ENCODE assay signal across 19 cellular contexts in the genomic region with DNA sequence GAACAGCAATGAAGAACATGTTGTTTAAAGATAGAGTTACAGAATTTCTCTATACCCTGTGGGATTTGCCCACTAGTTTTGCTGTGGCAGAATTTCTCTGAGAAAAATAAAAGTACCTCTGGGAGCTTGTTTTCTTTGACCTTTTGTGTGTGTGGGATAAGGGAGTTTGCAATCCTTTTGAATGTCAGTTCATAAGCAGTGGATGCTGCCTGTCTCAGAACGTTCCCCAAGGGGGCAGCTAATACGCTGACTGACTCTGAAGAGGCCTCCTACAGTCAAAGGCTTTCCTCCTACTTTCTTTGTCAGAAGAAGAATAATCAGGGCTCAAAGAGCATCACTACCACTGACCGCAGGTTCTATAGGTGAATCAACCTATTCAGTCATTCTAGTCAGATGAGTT.
DNase-seq lines count a peak whose midpoint lies in the region; ATAC-seq and TF ChIP-seq lines count a peak whose summit lies in the region.
"Had no signal": no experiment of that assay in that cellular context is flagged by ENCODE, and none has a peak within 500 bp of the region (broad histone marks: within the 10 kb centered on the region; RNA-seq: fewer than 3 reads in every experiment).

No MANE protein-coding gene starts in this region.

- H3K4me1 ChIP-seq in right cardiac atrium (ENCODE audit: control insufficient read depth, insufficient read depth, low read length) (no peaks in the 10 kb centered on the region), esophagus squamous epithelium (no peaks in the 10 kb centered on the region)
- H3K4me1 ChIP-seq: SJCRH30 had no signal

- intact Hi-C loops in left ventricle myocardium superior (cut with micrococcal nuclease), result no loop called here
- intact Hi-C loops in right cardiac atrium (cut with DNase I), result no loop called here
- intact Hi-C loops in esophagus squamous epithelium (cut with DNase I), result no loop called here

- peaks cover 42% of the 10 kb centered on the region for H3K9me3 Mint-ChIP-seq in progenitor cell of endocrine pancreas (ENCODE audit: low read depth)

- no peak for DNase-seq in left ventricle myocardium superior
- no peak for DNase-seq in right cardiac atrium
- DNase-seq in fibroblast of peridontal ligament (ENCODE audit: extremely low read depth), result peak; percentile 8
- no peak for DNase-seq in progenitor cell of endocrine pancreas (ENCODE audit: low spot score, unreplicated experiment)
- no peak for DNase-seq in activated naive CD4-positive, alpha-beta T cell treated with Interleukin-2 at 50 U/mL for 16 hours
- no peak for DNase-seq in esophagus squamous epithelium (lab: John Stamatoyannopoulos, UW)
- DNase-seq: Calu3; DMS79 treated with DMSO at 0.1 percent for 48 hours; GF-D8; NCI-H1092; NCI-H1436; NCI-H187 treated with DMSO at 0.1 percent for 48 hours; NCI-H446 treated with DMSO at 0.1 percent for 48 hours; NCI-H526; NCI-H82; NK-92 treated with Interleukin-12 subunit alpha and Interleukin-12 subunit beta, amount 100 ng/mL, for 24 hours; PC-3; SJCRH30 had no signal

- H3K36me3 Mint-ChIP-seq in progenitor cell of endocrine pancreas (ENCODE audit: insufficient read depth), result peaks cover 32% of the 10 kb centered on the region

- no peak overlapping the region for H3K4me3 ChIP-seq in right cardiac atrium (ENCODE audit: low read length)
- no peak overlapping the region for H3K4me3 ChIP-seq in esophagus squamous epithelium
- H3K4me3 ChIP-seq: SJCRH30 had no signal

- no peaks in the 10 kb centered on the region for H3K27me3 Mint-ChIP-seq in progenitor cell of endocrine pancreas

- H3K27ac Mint-ChIP-seq in progenitor cell of endocrine pancreas, result peak overlapping the region; percentile 58

- no peaks in the 10 kb centered on the region for H3K27me3 ChIP-seq in right cardiac atrium (ENCODE audit: control insufficient read depth, insufficient read depth)
- no peaks in the 10 kb centered on the region for H3K27me3 ChIP-seq in esophagus squamous epithelium
- H3K27me3 ChIP-seq: SJCRH30 had no signal

- H3K9me3 ChIP-seq in right cardiac atrium (ENCODE audit: control insufficient read depth, low read length) (no peaks in the 10 kb centered on the region), esophagus squamous epithelium (peaks cover 0 to 13% (median 7%) of the 10 kb centered on the region in 3 donors)
- H3K9me3 ChIP-seq: SJCRH30 had no signal

- H3K4me3 Mint-ChIP-seq in progenitor cell of endocrine pancreas (ENCODE audit: low read depth), result no peak overlapping the region

- TF ChIP-seq CTCF in progenitor cell of endocrine pancreas (IDR thresholded peaks at IDR 0.05; ENCODE audit: unreplicated experiment), result no peak
- no peak for TF ChIP-seq CTCF in esophagus squamous epithelium (IDR thresholded peaks at IDR 0.05)

- H3K4me1 Mint-ChIP-seq in progenitor cell of endocrine pancreas (ENCODE audit: low read depth), result peaks cover 26% of the 10 kb centered on the region

- ATAC-seq in left ventricle myocardium superior, result peak; percentile 48
- no peak for ATAC-seq in right cardiac atrium
- no peak for ATAC-seq in HG02981 (IDR thresholded peaks at IDR 0.05; ENCODE audit: unreplicated experiment)
- ATAC-seq: PC-3 had no signal

- no peak for TF ChIP-seq POLR2A in esophagus squamous epithelium (IDR thresholded peaks at IDR 0.05)

- no peak overlapping the region for H3K27ac ChIP-seq in right cardiac atrium (ENCODE audit: low read length)
- H3K27ac ChIP-seq in esophagus squamous epithelium, result no peak overlapping the region
- H3K27ac ChIP-seq: SJCRH30 had no signal

- WGBS in right cardiac atrium, result 61% methylated on average over 3 of the region's 3 CpGs
- WGBS in esophagus squamous epithelium, 2 donors, result 62 to 74% methylated on average over 3 of the region's 3 CpGs

- H3K36me3 ChIP-seq in esophagus squamous epithelium, result no peaks in the 10 kb centered on the region
- H3K36me3 ChIP-seq: SJCRH30 had no signal
